Comparison of ENCODE assay signal across 20 cellular contexts in genomic region chr6:115759051-115759450, GRCh38.
"Had no signal": no experiment of that assay in that cellular context is flagged by ENCODE, and none has a peak within 500 bp of the region (broad histone marks: within the 10 kb centered on the region; RNA-seq: fewer than 3 reads in every experiment).

No MANE protein-coding gene starts in this region.

- DNase-seq: natural killer cell; occipital lobe; ovary; posterior cingulate gyrus; psoas muscle; right cardiac atrium; right lobe of liver; sigmoid colon; small intestine; stimulated activated CD4-positive, alpha-beta T cell treated with anti-CD3 and anti-CD28 coated beads, Interleukin-15, amount 100 ng/mL, for 24 hours; stimulated activated CD4-positive, alpha-beta T cell treated with anti-CD3 and anti-CD28 coated beads, Interleukin-2, amount 100 ng/mL, for 24 hours; stimulated activated CD4-positive, alpha-beta T cell treated with anti-CD3 and anti-CD28 coated beads, Interleukin-2, amount 100 ng/mL, for 48 hours; stimulated activated CD4-positive, alpha-beta T cell treated with anti-CD3 and anti-CD28 coated beads, Interleukin-4, amount 100 ng/mL, for 24 hours; stimulated activated naive B cell treated with anti-CD40 and anti-IgM and Interleukin-4, amounts not matched to agents 10 μg/mL and 1 μg/mL and 100 μg/mL, for 72 hours; stimulated activated naive CD4-positive, alpha-beta T cell treated with Interleukin-2 at 50 U/mL for 16 hours; stomach; thyroid gland; trophoblast cell; upper lobe of left lung had no signal

- ATAC-seq: natural killer cell; psoas muscle; right cardiac atrium; right lobe of liver; stimulated activated effector memory CD8-positive, alpha-beta T cell treated with anti-CD3 and anti-CD28 coated beads, Interleukin-12 subunit alpha, Interleukin-12 subunit beta, amount 100 ng/mL, for 72 hours; stimulated activated naive B cell treated with anti-CD40 and anti-IgM and Interleukin-4, amounts not matched to agents 10 μg/mL and 1 μg/mL and 100 μg/mL, for 72 hours had no signal
